ENCODE assay signal across 9 cellular contexts in genomic region chr11:102664001-102664752, GRCh38. TPM values are rescaled to one million over a fixed set of nuclear protein-coding genes. Genes with fewer than 3 reads are reported as not detected.
DNase-seq lines count a peak whose midpoint lies in the region; ATAC-seq and TF ChIP-seq lines count a peak whose summit lies in the region.
"Had no signal": no experiment of that assay in that cellular context is flagged by ENCODE, and none has a peak within 500 bp of the region (broad histone marks: within the 10 kb centered on the region; RNA-seq: fewer than 3 reads in every experiment).

No MANE protein-coding gene starts in this region.

- no peaks in the 10 kb centered on the region for H3K4me1 Mint-ChIP-seq in naive thymus-derived CD4-positive, alpha-beta T cell

- no peaks in the 10 kb centered on the region for H3K4me1 ChIP-seq in naive thymus-derived CD4-positive, alpha-beta T cell (ENCODE audit: control insufficient read depth in 2 of 2, insufficient read depth in 2 of 2, low read length in 2 of 2)

- no peaks in the 10 kb centered on the region for H3K36me3 Mint-ChIP-seq in naive thymus-derived CD4-positive, alpha-beta T cell

- H3K4me3 Mint-ChIP-seq in naive thymus-derived CD4-positive, alpha-beta T cell = no peak overlapping the region

- no peak overlapping the region for H3K4me3 ChIP-seq in WERI-Rb-1 (ENCODE audit: low read depth, low read length)
- no peak overlapping the region for H3K4me3 ChIP-seq in naive thymus-derived CD4-positive, alpha-beta T cell (ENCODE audit: low read length)

- no peaks in the 10 kb centered on the region for H3K27me3 ChIP-seq in WERI-Rb-1 (ENCODE audit: insufficient read depth, low read depth, severe bottlenecking)
- H3K27me3 ChIP-seq in naive thymus-derived CD4-positive, alpha-beta T cell (ENCODE audit: control insufficient read depth in 2 of 2, insufficient read depth in 2 of 2, low read length in 2 of 2) = no peaks in the 10 kb centered on the region

- peak; percentile 38; the same call in 1 of the 2 replicates for TF ChIP-seq CTCF in WERI-Rb-1 (IDR thresholded peaks at IDR 0.05; ENCODE audit: low read depth, low read length)

- H3K36me3 ChIP-seq in WERI-Rb-1 = no peaks in the 10 kb centered on the region
- no peaks in the 10 kb centered on the region for H3K36me3 ChIP-seq in naive thymus-derived CD4-positive, alpha-beta T cell (ENCODE audit: control insufficient read depth in 2 of 3, insufficient read depth in 3 of 3, low read length in 3 of 3)

- H3K9me3 Mint-ChIP-seq in naive thymus-derived CD4-positive, alpha-beta T cell = no peaks in the 10 kb centered on the region

- intact Hi-C loops in naive thymus-derived CD4-positive, alpha-beta T cell (cut with micrococcal nuclease) = no loop called here

- H3K27me3 Mint-ChIP-seq in naive thymus-derived CD4-positive, alpha-beta T cell = peaks cover 0 to 21% (median 9%) of the 10 kb centered on the region in 5 donors

- ATAC-seq in HG02885 (IDR thresholded peaks at IDR 0.05; ENCODE audit: poor library complexity, unreplicated experiment) = peak; percentile 68
- peak; percentile 31 for ATAC-seq in naive thymus-derived CD4-positive, alpha-beta T cell

- H3K9me3 ChIP-seq in WERI-Rb-1 (ENCODE audit: severe bottlenecking) = no peaks in the 10 kb centered on the region
- H3K9me3 ChIP-seq in naive thymus-derived CD4-positive, alpha-beta T cell (ENCODE audit: control insufficient read depth in 2 of 3, low read length in 3 of 3) = no peaks in the 10 kb centered on the region

- POLR2A ChIA-PET in naive thymus-derived CD4-positive, alpha-beta T cell (lab: Charles Lee) = no interaction called here

- no peak overlapping the region for H3K27ac Mint-ChIP-seq in naive thymus-derived CD4-positive, alpha-beta T cell

- DNase-seq in DMS53 (lab: John Stamatoyannopoulos, UW) = peak; percentile 23
- DNase-seq in DMS53 treated with DMSO at 0.1 percent for 48 hours (lab: John Stamatoyannopoulos, UW; ENCODE audit: unreplicated experiment) = no peak
- DNase-seq in WERI-Rb-1 = peak; percentile 16
- peak in 1 of 9 donors; percentile 8 for DNase-seq in naive thymus-derived CD4-positive, alpha-beta T cell
- DNase-seq in SKM-1 (lab: John Stamatoyannopoulos, UW; ENCODE audit: unreplicated experiment) = no peak
- DNase-seq in SKM-1 treated with dmso at 0.1 percent for 144 hours (lab: John Stamatoyannopoulos, UW; ENCODE audit: unreplicated experiment) = no peak
- no peak for DNase-seq in C1 segment of cervical spinal cord (lab: John Stamatoyannopoulos, UW)
- DNase-seq: SHP77 treated with DMSO at 0.1 percent for 48 hours had no signal

- CTCF ChIA-PET in naive thymus-derived CD4-positive, alpha-beta T cell (lab: Charles Lee) = interaction anchor here (3.4 kb wide), 1 partner anchor 375 kb away, joined by 26 read pairs; no protein-coding TSS in a partner anchor

- no peak overlapping the region for H3K27ac ChIP-seq in WERI-Rb-1
- no peak overlapping the region for H3K27ac ChIP-seq in naive thymus-derived CD4-positive, alpha-beta T cell (ENCODE audit: low read depth, low read length)

RNA-seq across cellular contexts. Expression of gene MMP20, which starts 39.0 kb away (rescaled TPM):
- total RNA-seq in naive thymus-derived CD4-positive, alpha-beta T cell = not detected
- not detected for polyA plus RNA-seq in naive thymus-derived CD4-positive, alpha-beta T cell

RNA-seq across cellular contexts. Expression of gene MMP27, which starts 41.4 kb away (rescaled TPM):
- total RNA-seq in naive thymus-derived CD4-positive, alpha-beta T cell = not detected
- not detected for polyA plus RNA-seq in naive thymus-derived CD4-positive, alpha-beta T cell

Comparison
In these comparisons a context has a peak if more than half of its experiments do, and no peak if none do; other contexts are left out.
1. DNase-seq: peak in DMS53 (single experiment) and WERI-Rb-1 (single experiment); none in DMS53 treated with DMSO at 0.1 percent for 48 hours (single experiment), SKM-1 (single experiment), SKM-1 treated with dmso at 0.1 percent for 144 hours (single experiment) and C1 segment of cervical spinal cord (0 of 14).